ENCODE assay signal across 9 cellular contexts in genomic region chr14:22545842-22546721, GRCh38. TPM values are rescaled to one million over a fixed set of nuclear protein-coding genes. Genes with fewer than 3 reads are reported as not detected.
DNase-seq lines count a peak whose midpoint lies in the region; ATAC-seq and TF ChIP-seq lines count a peak whose summit lies in the region.
"Had no signal": no experiment of that assay in that cellular context is flagged by ENCODE, and none has a peak within 500 bp of the region (broad histone marks: within the 10 kb centered on the region; RNA-seq: fewer than 3 reads in every experiment).

No MANE protein-coding gene starts in this region.

- peaks cover 99% of the 10 kb centered on the region for H3K4me1 Mint-ChIP-seq in activated T-cell treated with anti-CD3 and anti-CD28 coated beads, Interleukin-2, amount 50 U/mL, for 72 hours (ENCODE audit: low read depth)
- peaks cover 98% of the 10 kb centered on the region for H3K4me1 Mint-ChIP-seq in stimulated activated effector memory CD8-positive, alpha-beta T cell treated with anti-CD3 and anti-CD28 coated beads, Interleukin-12 subunit alpha, Interleukin-12 subunit beta, amount 100 ng/mL, for 72 hours

- intact Hi-C loops in left ventricle myocardium superior (cut with micrococcal nuclease) = no loop called here
- intact Hi-C loops in sigmoid colon (cut with DNase I) = no loop called here

- DNase-seq in HFF-Myc (ENCODE audit: extremely low read depth, low read depth) (peak; percentile 70), left ventricle myocardium superior (no peak), sigmoid colon (no peak), NCI-H510A treated with DMSO at 0.1 percent for 48 hours (lab: John Stamatoyannopoulos, UW) (no peak)
- no peak for DNase-seq in activated T-cell treated with anti-CD3 and anti-CD28 coated beads, Interleukin-2, amount 50 U/mL, for 72 hours
- peak in 1 of 2 donors; percentile 70 for DNase-seq in stimulated activated effector memory CD8-positive, alpha-beta T cell treated with anti-CD3 and anti-CD28 coated beads, Interleukin-12 subunit alpha, Interleukin-12 subunit beta, amount 100 ng/mL, for 72 hours (ENCODE audit: low spot score in 2 of 2)

- peak overlapping the region; percentile 97 for H3K27ac Mint-ChIP-seq in activated T-cell treated with anti-CD3 and anti-CD28 coated beads, Interleukin-2, amount 50 U/mL, for 72 hours
- peak overlapping the region; percentile 99 for H3K27ac Mint-ChIP-seq in stimulated activated effector memory CD8-positive, alpha-beta T cell treated with anti-CD3 and anti-CD28 coated beads, Interleukin-12 subunit alpha, Interleukin-12 subunit beta, amount 100 ng/mL, for 72 hours

- H3K4me1 ChIP-seq in sigmoid colon = peaks cover 0 to 7% (median 1%) of the 10 kb centered on the region in 4 donors

- peak overlapping the region; percentile 80 for H3K4me3 Mint-ChIP-seq in activated T-cell treated with anti-CD3 and anti-CD28 coated beads, Interleukin-2, amount 50 U/mL, for 72 hours
- peak overlapping the region; percentile 78 for H3K4me3 Mint-ChIP-seq in stimulated activated effector memory CD8-positive, alpha-beta T cell treated with anti-CD3 and anti-CD28 coated beads, Interleukin-12 subunit alpha, Interleukin-12 subunit beta, amount 100 ng/mL, for 72 hours

- WGBS in sigmoid colon, 2 donors = 66 to 78% methylated on average over 9 of the region's 9 CpGs

- H3K36me3 ChIP-seq in sigmoid colon = no peaks in the 10 kb centered on the region

- H3K4me3 ChIP-seq in HFF-Myc (replicated peaks; ENCODE audit: low read depth, low read length) = no peak overlapping the region
- H3K4me3 ChIP-seq in sigmoid colon = no peak overlapping the region

- TF ChIP-seq POLR2A in sigmoid colon (IDR thresholded peaks at IDR 0.05) = no peak

- ATAC-seq in activated T-cell treated with anti-CD3 and anti-CD28 coated beads, Interleukin-2, amount 50 U/mL, for 72 hours (replicated peaks in 1 of 2) = no peak
- ATAC-seq in left ventricle myocardium superior = peak; percentile 58
- no peak for ATAC-seq in stimulated activated effector memory CD8-positive, alpha-beta T cell treated with anti-CD3 and anti-CD28 coated beads, Interleukin-12 subunit alpha, Interleukin-12 subunit beta, amount 100 ng/mL, for 72 hours
- no peak for ATAC-seq in HG02981 (IDR thresholded peaks at IDR 0.05; ENCODE audit: unreplicated experiment)
- no peak for ATAC-seq in GM21786 (IDR thresholded peaks at IDR 0.05; ENCODE audit: unreplicated experiment)
- ATAC-seq: Panc1 had no signal

- TF ChIP-seq EP300 in sigmoid colon (IDR thresholded peaks at IDR 0.05) = no peak

- no peaks in the 10 kb centered on the region for H3K9me3 ChIP-seq in sigmoid colon

- no peaks in the 10 kb centered on the region for H3K9me3 Mint-ChIP-seq in activated T-cell treated with anti-CD3 and anti-CD28 coated beads, Interleukin-2, amount 50 U/mL, for 72 hours
- no peaks in the 10 kb centered on the region for H3K9me3 Mint-ChIP-seq in stimulated activated effector memory CD8-positive, alpha-beta T cell treated with anti-CD3 and anti-CD28 coated beads, Interleukin-12 subunit alpha, Interleukin-12 subunit beta, amount 100 ng/mL, for 72 hours

- no peaks in the 10 kb centered on the region for H3K27me3 Mint-ChIP-seq in activated T-cell treated with anti-CD3 and anti-CD28 coated beads, Interleukin-2, amount 50 U/mL, for 72 hours (ENCODE audit: low read depth)

- peaks cover 40 to 65% of the 10 kb centered on the region in 2 donors for H3K36me3 Mint-ChIP-seq in activated T-cell treated with anti-CD3 and anti-CD28 coated beads, Interleukin-2, amount 50 U/mL, for 72 hours (ENCODE audit: insufficient read depth in 2 of 2)
- peaks cover 100% of the 10 kb centered on the region for H3K36me3 Mint-ChIP-seq in stimulated activated effector memory CD8-positive, alpha-beta T cell treated with anti-CD3 and anti-CD28 coated beads, Interleukin-12 subunit alpha, Interleukin-12 subunit beta, amount 100 ng/mL, for 72 hours

- peak overlapping the region in 2 of 4 donors; percentile 27 to 65 for H3K27ac ChIP-seq in sigmoid colon

- no peak for TF ChIP-seq CTCF in HFF-Myc (IDR thresholded peaks at IDR 0.05; ENCODE audit: low read depth, low read length, missing control alignments)
- TF ChIP-seq CTCF in sigmoid colon (IDR thresholded peaks at IDR 0.05) = no peak

- H3K27me3 ChIP-seq in sigmoid colon = no peaks in the 10 kb centered on the region

RNA-seq across cellular contexts. Expression of gene DAD1, which starts 42.9 kb away (rescaled TPM):
- 100 to 1,000 TPM; 165 to 188 TPM for total RNA-seq in activated T-cell treated with anti-CD3 and anti-CD28 coated beads, Interleukin-2, amount 50 U/mL, for 72 hours
- 149 TPM for total RNA-seq in left ventricle myocardium superior
- total RNA-seq in sigmoid colon = 100 to 1,000 TPM; 115 to 192 (median 164) TPM
- polyA plus RNA-seq in sigmoid colon = 100 to 1,000 TPM; 136 to 274 (median 160) TPM

RNA-seq across cellular contexts. Expression of gene ABHD4, which starts 52.0 kb away (rescaled TPM):
- total RNA-seq in activated T-cell treated with anti-CD3 and anti-CD28 coated beads, Interleukin-2, amount 50 U/mL, for 72 hours = 10 to 100 TPM; 18.8 to 21.9 TPM
- total RNA-seq in left ventricle myocardium superior (24.5 TPM), sigmoid colon (10 to 100 TPM; 17.4 to 20.4 (median 18.7) TPM)
- polyA plus RNA-seq in sigmoid colon = 10 to 100 TPM in 2 of 3 donors, 1 to 10 TPM in 1; 9.5 to 18.0 (median 12.3) TPM
